13 cellular contexts compared by ENCODE assay signal in genomic region chr11:27525824-27526516, GRCh38. TPM values are rescaled to one million over a fixed set of nuclear protein-coding genes. Genes with fewer than 3 reads are reported as not detected.
DNase-seq lines count a peak whose midpoint lies in the region; ATAC-seq and TF ChIP-seq lines count a peak whose summit lies in the region.
"Had no signal": no experiment of that assay in that cellular context is flagged by ENCODE, and none has a peak within 500 bp of the region (broad histone marks: within the 10 kb centered on the region; RNA-seq: fewer than 3 reads in every experiment).

No MANE protein-coding gene starts in this region.

- H3K27me3 ChIP-seq in MG63 (no peaks in the 10 kb centered on the region), heart left ventricle (no peaks in the 10 kb centered on the region), right cardiac atrium (ENCODE audit: control insufficient read depth, insufficient read depth) (no peaks in the 10 kb centered on the region)

- DNase-seq in MG63 (peak; percentile 3), cerebellar nuclear complex (lab: John Stamatoyannopoulos, UW) (peak; percentile 23 to 36), heart left ventricle (peak in 4 of 5 donors; percentile 23 to 57 (median 40)), right cardiac atrium (no peak), DMS153 treated with DMSO at 0.1 percent for 48 hours (lab: John Stamatoyannopoulos, UW; ENCODE audit: unreplicated experiment) (no peak)
- DNase-seq: CD8-positive, alpha-beta T cell; COR-L47; DMS53; HCEC 1CT; HFFc6 had no signal

- H3K4me1 ChIP-seq in heart left ventricle: peaks cover 0 to 17% (median 1%) of the 10 kb centered on the region in 12 donors
- peaks cover 2% of the 10 kb centered on the region for H3K4me1 ChIP-seq in right cardiac atrium (ENCODE audit: control insufficient read depth, insufficient read depth, low read length)
- H3K4me1 ChIP-seq: A549 had no signal

- no peak for TF ChIP-seq POLR2A in heart left ventricle (IDR thresholded peaks at IDR 0.05)

- H3K4me3 ChIP-seq in MG63 (no peak overlapping the region), heart left ventricle (no peak overlapping the region), right cardiac atrium (ENCODE audit: low read length) (no peak overlapping the region)
- H3K4me3 ChIP-seq: A549 had no signal

- no peak for TF ChIP-seq CTCF in heart left ventricle (IDR thresholded peaks at IDR 0.05)

- peak; percentile 91 to 95 (median 94) for ATAC-seq in heart left ventricle
- ATAC-seq in right cardiac atrium: peak; percentile 75 to 84
- ATAC-seq in HG02970 (IDR thresholded peaks at IDR 0.05; ENCODE audit: low FRiP score, unreplicated experiment): no peak
- no peak for ATAC-seq in HG03571 (IDR thresholded peaks at IDR 0.05; ENCODE audit: unreplicated experiment)
- ATAC-seq: CD8-positive, alpha-beta T cell had no signal

- H3K36me3 ChIP-seq in MG63 (no peaks in the 10 kb centered on the region), heart left ventricle (no peaks in the 10 kb centered on the region)

- H3K27ac ChIP-seq in heart left ventricle: peak overlapping the region in 9 of 12 donors; percentile 8 to 59 (median 31)
- H3K27ac ChIP-seq in right cardiac atrium (ENCODE audit: low read length): peak overlapping the region; percentile 24
- H3K27ac ChIP-seq: A549 had no signal

- no peaks in the 10 kb centered on the region for H3K9me3 ChIP-seq in MG63
- H3K9me3 ChIP-seq in heart left ventricle: no peaks in the 10 kb centered on the region
- no peaks in the 10 kb centered on the region for H3K9me3 ChIP-seq in right cardiac atrium (ENCODE audit: control insufficient read depth, low read length)
- H3K9me3 ChIP-seq: A549 had no signal

- 46 to 69% (median 63%) methylated on average over 4 of the region's 4 CpGs for WGBS in heart left ventricle, 4 donors
- WGBS in right cardiac atrium: 62% methylated on average over 4 of the region's 4 CpGs

- intact Hi-C loops in heart left ventricle (cut with DNase I) (loop anchor here in 3 of 10 donors (10.0 kb wide), 3 partner anchors 169 to 579 kb away; partner anchors contain the start of genes BDNF (in 1 of the 3), KIF18A (in 1 of the 3) and METTL15 (in 1 of the 3)), right cardiac atrium (cut with DNase I) (no loop called here)

RNA-seq across cellular contexts. Expression of gene LIN7C, which starts 19.4 kb away (rescaled TPM):
- 18.0 and 33.0 TPM in 2 replicates for total RNA-seq in MG63 (2014; rRNA removed; shearing (Covaris generic); ENCODE audit: low replicate concordance)
- total RNA-seq in heart left ventricle (10 to 100 TPM; 13.2 to 24.1 (median 16.6) TPM), right cardiac atrium (10 to 100 TPM; 18.0 to 25.2 (median 19.8) TPM)
- polyA plus RNA-seq in heart left ventricle (1 to 10 TPM; 5.0 to 5.6 TPM), right cardiac atrium (7.6 TPM)

RNA-seq across cellular contexts. Expression of gene LGR4, which starts 53.4 kb away (rescaled TPM):
- total RNA-seq in MG63 (2014; rRNA removed; shearing (Covaris generic); ENCODE audit: low replicate concordance): 3.9 and 7.7 TPM in 2 replicates
- 10 to 100 TPM; 15.5 to 39.1 (median 28.8) TPM for total RNA-seq in heart left ventricle
- polyA plus RNA-seq in heart left ventricle: 10 to 100 TPM in 1 of 2 donors, 1 to 10 TPM in 1; 7.4 to 12.3 TPM
- total RNA-seq in right cardiac atrium: 10 to 100 TPM; 41.0 to 50.6 (median 42.9) TPM
- 16.0 TPM for polyA plus RNA-seq in right cardiac atrium

Comparison
In these comparisons a context has a peak if more than half of its experiments do, and no peak if none do; other contexts are left out.
1. DNase-seq: peak in MG63 (single experiment), cerebellar nuclear complex (2 of 2) and heart left ventricle (4 of 5); none in right cardiac atrium (0 of 3) and DMS153 treated with DMSO at 0.1 percent for 48 hours (single experiment).
2. ATAC-seq: peak in heart left ventricle (4 of 4) and right cardiac atrium (2 of 2); none in HG02970 (single experiment) and HG03571 (single experiment).